ENCODE assay signal across 20 cellular contexts in the genomic region with DNA sequence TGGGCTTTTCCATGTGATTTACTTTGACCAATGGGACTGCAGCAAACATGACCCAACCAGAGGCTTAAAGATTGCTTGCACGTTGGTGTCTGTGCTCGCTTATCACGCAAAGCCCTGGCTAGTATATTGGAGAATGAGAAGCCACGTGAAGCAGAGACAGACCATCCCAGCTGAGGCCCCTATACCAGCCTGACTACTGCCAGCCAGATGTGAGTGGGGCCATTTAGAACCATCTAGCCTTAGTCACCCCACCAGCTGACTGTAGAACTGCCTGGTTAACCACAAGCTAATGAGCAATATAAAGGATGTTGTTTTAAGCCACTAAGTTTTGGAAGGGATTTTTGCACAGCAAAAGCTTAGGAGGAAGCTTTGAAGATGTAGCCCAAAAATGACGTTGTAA.
A peak's percentile ranks its signal among the peaks of the same experiment; 100 is the strongest.
DNase-seq lines count a peak whose midpoint lies in the region; ATAC-seq and TF ChIP-seq lines count a peak whose summit lies in the region.
"Had no signal": no experiment of that assay in that cellular context is flagged by ENCODE, and none has a peak within 500 bp of the region (broad histone marks: within the 10 kb centered on the region; RNA-seq: fewer than 3 reads in every experiment).

No MANE protein-coding gene starts in this region.

- H3K4me3 Mint-ChIP-seq in activated CD4-positive, alpha-beta T cell treated with anti-CD3 and anti-CD28 coated beads, Interleukin-2, amount 10 ng/mL, durations not matched to agents 7 days and 5 days = no peak overlapping the region
- H3K4me3 Mint-ChIP-seq: activated naive CD8-positive, alpha-beta T cell treated with anti-CD3 and anti-CD28 coated beads, Interleukin-2, amount 50 U/mL, for 24 hours; activated T-cell treated with anti-CD3 and anti-CD28 coated beads, Interleukin-2, amount 50 U/mL, for 24 hours; CD8-positive, alpha-beta memory T cell; naive thymus-derived CD8-positive, alpha-beta T cell had no signal

- no peak overlapping the region for H3K27ac Mint-ChIP-seq in activated CD4-positive, alpha-beta T cell treated with anti-CD3 and anti-CD28 coated beads, Interleukin-2, amount 10 ng/mL, durations not matched to agents 7 days and 5 days
- H3K27ac Mint-ChIP-seq: activated naive CD8-positive, alpha-beta T cell treated with anti-CD3 and anti-CD28 coated beads, Interleukin-2, amount 50 U/mL, for 24 hours; activated T-cell treated with anti-CD3 and anti-CD28 coated beads, Interleukin-2, amount 50 U/mL, for 24 hours; CD8-positive, alpha-beta memory T cell; naive thymus-derived CD8-positive, alpha-beta T cell had no signal

- CTCF ChIA-PET in activated CD4-positive, alpha-beta T cell treated with anti-CD3 and anti-CD28 coated beads, Interleukin-2, amount 10 ng/mL, durations not matched to agents 7 days and 5 days (lab: Charles Lee) = no interaction called here

- POLR2A ChIA-PET in activated CD4-positive, alpha-beta T cell treated with anti-CD3 and anti-CD28 coated beads, Interleukin-2, amount 10 ng/mL, durations not matched to agents 7 days and 5 days (lab: Charles Lee) = no interaction called here

- no peaks in the 10 kb centered on the region for H3K9me3 Mint-ChIP-seq in activated CD4-positive, alpha-beta T cell treated with anti-CD3 and anti-CD28 coated beads, Interleukin-2, amount 10 ng/mL, durations not matched to agents 7 days and 5 days
- H3K9me3 Mint-ChIP-seq: activated T-cell treated with anti-CD3 and anti-CD28 coated beads, Interleukin-2, amount 50 U/mL, for 24 hours had no signal

- no peak for TF ChIP-seq CTCF in fibroblast of mammary gland (conservative IDR thresholded peaks at IDR 0.05; ENCODE audit: control insufficient read depth, insufficient read depth, low read depth, low read length)

- H3K27me3 Mint-ChIP-seq in activated CD4-positive, alpha-beta T cell treated with anti-CD3 and anti-CD28 coated beads, Interleukin-2, amount 10 ng/mL, durations not matched to agents 7 days and 5 days = no peaks in the 10 kb centered on the region
- H3K27me3 Mint-ChIP-seq: activated naive CD8-positive, alpha-beta T cell treated with anti-CD3 and anti-CD28 coated beads, Interleukin-2, amount 50 U/mL, for 24 hours; activated T-cell treated with anti-CD3 and anti-CD28 coated beads, Interleukin-2, amount 50 U/mL, for 24 hours; CD8-positive, alpha-beta memory T cell had no signal

- DNase-seq in AG08395 (ENCODE audit: low spot score) (peak; percentile 72), HS-5 (ENCODE audit: low read depth) (peak; percentile 66), SW480 (ENCODE audit: low spot score) (peak; percentile 48), fibroblast of mammary gland (ENCODE audit: low read depth) (peak; percentile 81), NK-92 (lab: John Stamatoyannopoulos, UW; ENCODE audit: unreplicated experiment) (no peak), posterior cingulate gyrus (no peak)
- DNase-seq in activated CD4-positive, alpha-beta T cell treated with anti-CD3 and anti-CD28 coated beads, Interleukin-2, amount 10 ng/mL, durations not matched to agents 7 days and 5 days = no peak
- DNase-seq: activated CD4-positive, alpha-beta T cell treated with anti-CD3 and anti-CD28 coated beads for 48 hours; activated naive CD8-positive, alpha-beta T cell treated with anti-CD3 and anti-CD28 coated beads, Interleukin-2, amount 50 U/mL, for 24 hours; activated T-cell treated with anti-CD3 and anti-CD28 coated beads, Interleukin-2, amount 50 U/mL, for 24 hours; CD8-positive, alpha-beta memory T cell; GF-D8; hippocampal formation; left ventricle myocardium superior; naive thymus-derived CD8-positive, alpha-beta T cell; NCI-H2029 treated with DMSO at 0.1 percent for 48 hours; SHP77 had no signal

- intact Hi-C loops in posterior cingulate gyrus (cut with DNase I) = no loop called here

- H3K4me3 ChIP-seq in fibroblast of mammary gland (ENCODE audit: control insufficient read depth, low read depth, low read length) = no peak overlapping the region
- H3K4me3 ChIP-seq: prostate gland, suprapubic skin had no signal

- no peak for ATAC-seq in HG03196 (IDR thresholded peaks at IDR 0.05; ENCODE audit: unreplicated experiment)
- ATAC-seq: activated naive CD8-positive, alpha-beta T cell treated with anti-CD3 and anti-CD28 coated beads, Interleukin-2, amount 50 U/mL, for 24 hours; left ventricle myocardium superior; naive thymus-derived CD8-positive, alpha-beta T cell had no signal

- H3K4me1 Mint-ChIP-seq in activated CD4-positive, alpha-beta T cell treated with anti-CD3 and anti-CD28 coated beads, Interleukin-2, amount 10 ng/mL, durations not matched to agents 7 days and 5 days = no peaks in the 10 kb centered on the region
- H3K4me1 Mint-ChIP-seq: activated naive CD8-positive, alpha-beta T cell treated with anti-CD3 and anti-CD28 coated beads, Interleukin-2, amount 50 U/mL, for 24 hours; CD8-positive, alpha-beta memory T cell; naive thymus-derived CD8-positive, alpha-beta T cell had no signal

- no peaks in the 10 kb centered on the region for H3K36me3 Mint-ChIP-seq in activated CD4-positive, alpha-beta T cell treated with anti-CD3 and anti-CD28 coated beads, Interleukin-2, amount 10 ng/mL, durations not matched to agents 7 days and 5 days (ENCODE audit: low read depth)
- H3K36me3 Mint-ChIP-seq: CD8-positive, alpha-beta memory T cell; naive thymus-derived CD8-positive, alpha-beta T cell had no signal

Comparison
In these comparisons a context has a peak if more than half of its experiments do, and no peak if none do; other contexts are left out.
1. DNase-seq: peak in AG08395 (single experiment), HS-5 (single experiment), SW480 (single experiment) and fibroblast of mammary gland (single experiment); none in activated CD4-positive, alpha-beta T cell treated with anti-CD3 and anti-CD28 coated beads, Interleukin-2, amount 10 ng/mL, durations not matched to agents 7 days and 5 days (single experiment), NK-92 (single experiment) and posterior cingulate gyrus (0 of 10).